In the genomic region with DNA sequence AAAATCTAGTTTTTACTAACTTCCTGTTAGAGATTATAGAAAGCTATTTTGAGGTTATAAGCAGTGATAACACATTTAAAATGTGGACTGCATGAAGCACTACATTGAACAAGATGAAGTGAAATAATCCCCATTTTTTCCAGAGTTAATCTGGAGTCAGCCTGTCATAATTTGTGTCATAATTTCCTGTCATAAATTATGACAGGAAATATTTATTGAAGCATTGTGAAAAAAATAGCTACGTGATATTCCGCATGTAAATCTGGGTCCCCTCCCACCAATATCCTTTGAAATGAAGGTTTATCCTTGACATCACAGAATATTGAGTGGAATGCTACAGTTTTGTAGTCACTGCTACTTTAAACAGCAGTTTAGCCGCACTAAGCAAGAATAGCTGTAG, we compare ENCODE assay signal across 21 cellular contexts. TPM values are rescaled to one million over a fixed set of nuclear protein-coding genes. Genes with fewer than 3 reads are reported as not detected.
DNase-seq lines count a peak whose midpoint lies in the region; ATAC-seq, FAIRE-seq and TF ChIP-seq lines count a peak whose summit lies in the region.
"Had no signal": no experiment of that assay in that cellular context is flagged by ENCODE, and none has a peak within 500 bp of the region (broad histone marks: within the 10 kb centered on the region; RNA-seq: fewer than 3 reads in every experiment).

No MANE protein-coding gene starts in this region.

- in situ Hi-C loops in brain microvascular endothelial cell (cut with HindIII; ENCODE audit: low pct_ligation_motif_present, low sequenced_read_pairs), result no loop called here

- DNase-seq in Karpas-422 (no peak), dermis blood vessel endothelial cell (peak; percentile 50), H54 (ENCODE audit: insufficient read length, low spot score) (no peak), brain microvascular endothelial cell (no peak)
- no peak for DNase-seq in stimulated activated naive CD4-positive, alpha-beta T cell treated with Interleukin-2 at 50 U/mL for 16 hours (lab: John Stamatoyannopoulos, UW)
- DNase-seq: Calu3; CD4-positive, alpha-beta memory T cell; DMS79 treated with DMSO at 0.1 percent for 48 hours; EL; GM23248; HCEC 1CT had no signal

- H3K36me3 ChIP-seq in HEK293 (ENCODE audit: control insufficient read depth in 2 of 2, insufficient read depth in 1 of 2, low read length in 2 of 2) (peaks cover 30 to 36% of the 10 kb centered on the region in 2 experiments), Karpas-422 (ENCODE audit: insufficient read depth, low read length) (peaks cover 43% of the 10 kb centered on the region), brain microvascular endothelial cell (replicated peaks) (peaks cover 4% of the 10 kb centered on the region)

- TF ChIP-seq POLR2A in H54 (IDR thresholded peaks at IDR 0.05; ENCODE audit: low read depth, low read length), result no peak

- no peaks in the 10 kb centered on the region for H3K27me3 ChIP-seq in Karpas-422 (ENCODE audit: low read length)
- H3K27me3 ChIP-seq in brain microvascular endothelial cell (replicated peaks), result no peaks in the 10 kb centered on the region
- H3K27me3 ChIP-seq: BLaER1 had no signal

- H3K27ac ChIP-seq in HEK293 (ENCODE audit: extremely low read depth, low read depth, low read length) (no peak overlapping the region), Karpas-422 (ENCODE audit: low read length) (peak overlapping the region; percentile 12; the same call in 1 of the 2 replicates), brain microvascular endothelial cell (no peak overlapping the region)
- H3K27ac ChIP-seq: BLaER1, GM23248, KMS-11 had no signal

- peaks cover 13% of the 10 kb centered on the region for H3K79me2 ChIP-seq in Karpas-422 (ENCODE audit: low read length)

- H3K9me3 ChIP-seq in HEK293 (ENCODE audit: control insufficient read depth, insufficient read depth, low read depth, low read length) (no peaks in the 10 kb centered on the region), Karpas-422 (ENCODE audit: low read length) (no peaks in the 10 kb centered on the region)
- H3K9me3 ChIP-seq: BLaER1 had no signal

- TF ChIP-seq CTCF in HEK293 (tag by site-specific recombination; IDR thresholded peaks at IDR 0.05) (no peak), brain microvascular endothelial cell (IDR thresholded peaks at IDR 0.05; ENCODE audit: low read depth, low read length, missing control alignments) (no peak)

- no peak for FAIRE-seq in H54 (lab: Jason Lieb, UNC)
- FAIRE-seq: A204.1, GM12891, GM19239, HepG2 had no signal

- H2AFZ ChIP-seq in Karpas-422 (ENCODE audit: low read length), result no peak overlapping the region
- H2AFZ ChIP-seq: GM23248 had no signal

- no peaks in the 10 kb centered on the region for H3K9me2 ChIP-seq in Karpas-422 (replicated peaks; ENCODE audit: insufficient read depth, low read length)

- H4K20me1 ChIP-seq in Karpas-422 (ENCODE audit: insufficient read depth, low read depth, low read length), result no peaks in the 10 kb centered on the region
- H4K20me1 ChIP-seq: BLaER1 had no signal

- POLR2A ChIA-PET in HEK293 (lab: Yijun Ruan, JAX), result no interaction called here

- H3K4me1 ChIP-seq in HEK293 (ENCODE audit: control insufficient read depth, insufficient read depth, low read length), result peaks cover 5% of the 10 kb centered on the region; the same call in 1 of the 2 replicates
- H3K4me1 ChIP-seq in Karpas-422 (ENCODE audit: low read length), result peaks cover 19% of the 10 kb centered on the region
- H3K4me1 ChIP-seq: BLaER1 had no signal

- ATAC-seq in HG02840 (IDR thresholded peaks at IDR 0.05; ENCODE audit: low FRiP score, unreplicated experiment), result no peak
- ATAC-seq: HepG2 had no signal

- H3K9ac ChIP-seq in Karpas-422 (ENCODE audit: low read length), result no peak overlapping the region
- H3K9ac ChIP-seq: BLaER1, GM23248, KMS-11 had no signal

- H3K4me3 ChIP-seq in HEK293 (ENCODE audit: low read depth, low read length) (no peak overlapping the region), Karpas-422 (ENCODE audit: low read length) (no peak overlapping the region), brain microvascular endothelial cell (ENCODE audit: low read depth, low read length) (no peak overlapping the region)
- H3K4me3 ChIP-seq: BLaER1, GM23248 had no signal

- CTCF ChIA-PET in HEK293 (lab: Yijun Ruan, JAX), result no interaction called here

- H3K4me2 ChIP-seq in Karpas-422 (ENCODE audit: low read depth, low read length, poor library complexity, severe bottlenecking), result no peak overlapping the region
- H3K4me2 ChIP-seq: BLaER1, KMS-11 had no signal

TF ChIP-seq in HEK293, 187 proteins besides CTCF, POLR2A, EP300 and RAD21:
- TF ChIP-seq EGR2 (tag by site-specific recombination; IDR thresholded peaks at IDR 0.05; ENCODE audit: low read depth) (no peak), ZNF777 (tag by site-specific recombination; IDR thresholded peaks at IDR 0.05; ENCODE audit: borderline replicate concordance) (no peak)
- TF ChIP-seq, protein P1, sequence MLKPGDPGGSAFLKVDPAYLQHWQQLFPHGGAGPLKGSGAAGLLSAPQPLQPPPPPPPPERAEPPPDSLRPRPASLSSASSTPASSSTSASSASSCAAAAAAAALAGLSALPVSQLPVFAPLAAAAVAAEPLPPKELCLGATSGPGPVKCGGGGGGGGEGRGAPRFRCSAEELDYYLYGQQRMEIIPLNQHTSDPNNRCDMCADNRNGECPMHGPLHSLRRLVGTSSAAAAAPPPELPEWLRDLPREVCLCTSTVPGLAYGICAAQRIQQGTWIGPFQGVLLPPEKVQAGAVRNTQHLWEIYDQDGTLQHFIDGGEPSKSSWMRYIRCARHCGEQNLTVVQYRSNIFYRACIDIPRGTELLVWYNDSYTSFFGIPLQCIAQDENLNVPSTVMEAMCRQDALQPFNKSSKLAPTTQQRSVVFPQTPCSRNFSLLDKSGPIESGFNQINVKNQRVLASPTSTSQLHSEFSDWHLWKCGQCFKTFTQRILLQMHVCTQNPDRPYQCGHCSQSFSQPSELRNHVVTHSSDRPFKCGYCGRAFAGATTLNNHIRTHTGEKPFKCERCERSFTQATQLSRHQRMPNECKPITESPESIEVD (tag by site-specific recombination; IDR thresholded peaks at IDR 0.05), result 0 out of 2 replicates have a peak, but pooled peaks have one; percentile 10
TF ChIP-seq in HEK293: peak in this region for 1.

RNA-seq across cellular contexts. Expression of a gene that starts 40.1 kb away (rescaled TPM):
- 0.11 TPM in 1 of 2 replicates, not detected in the other for total RNA-seq in Karpas-422 (2014; rRNA removed; shearing (Covaris generic); ENCODE audit: low replicate concordance)
- 3.1 and 4.4 TPM in 2 replicates for total RNA-seq in dermis blood vessel endothelial cell
- total RNA-seq: Calu3, GM23248, H4, HepG2 had no signal

RNA-seq across cellular contexts. Expression of a gene that starts 56.9 kb away (rescaled TPM):
- total RNA-seq in Karpas-422 (2014; rRNA removed; shearing (Covaris generic); ENCODE audit: low replicate concordance), result 0.76 and 5.0 TPM in 2 replicates
- total RNA-seq in dermis blood vessel endothelial cell, result under 0.01 and 0.19 TPM in 2 replicates
- total RNA-seq: Calu3, G401, HepG2 had no signal
